8 cellular contexts compared by ENCODE assay signal in the genomic region with DNA sequence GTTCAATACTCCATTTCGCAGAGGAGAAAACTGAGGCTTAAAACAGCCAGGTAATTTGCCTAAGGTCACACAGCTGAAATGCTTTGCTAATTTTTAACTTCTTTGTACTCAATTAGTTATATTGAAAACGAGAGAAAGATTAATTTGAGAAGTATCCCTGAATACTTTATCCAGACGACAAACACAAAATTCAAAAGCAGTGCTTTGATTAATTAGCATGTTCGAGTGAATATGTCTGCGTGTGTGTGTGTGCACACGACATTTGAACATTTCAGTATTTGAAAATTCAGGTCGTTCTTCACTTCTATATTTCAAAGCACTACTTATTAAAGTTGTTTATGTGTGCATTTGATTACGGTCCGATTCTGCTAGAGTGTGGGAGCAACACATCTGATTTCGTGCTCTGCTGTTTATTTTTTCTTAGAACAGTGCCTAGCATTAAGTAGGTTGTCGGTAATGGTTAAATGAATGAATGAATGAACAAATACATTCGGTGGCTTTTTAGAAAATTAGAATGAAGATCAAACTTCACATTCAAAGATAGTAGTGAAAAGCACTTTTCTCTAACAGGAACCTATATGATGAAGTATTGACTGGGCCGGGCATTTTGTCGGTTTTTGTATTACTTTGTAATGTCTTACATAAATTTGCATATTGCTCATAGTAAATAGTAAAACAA. TPM values are rescaled to one million over a fixed set of nuclear protein-coding genes. Genes with fewer than 3 reads are reported as not detected.
A peak's percentile ranks its signal among the peaks of the same experiment; 100 is the strongest.
DNase-seq lines count a peak whose midpoint lies in the region; ATAC-seq, FAIRE-seq and TF ChIP-seq lines count a peak whose summit lies in the region.

No MANE protein-coding gene starts in this region.

- H3K36me3 Mint-ChIP-seq in osteocyte (ENCODE audit: unreplicated experiment), result peaks cover 28% of the 10 kb centered on the region

- peaks cover 34% of the 10 kb centered on the region for H3K4me1 Mint-ChIP-seq in osteocyte (ENCODE audit: unreplicated experiment)

- peak overlapping the region; percentile 91 for H3K27ac ChIP-seq in ectodermal cell (ENCODE audit: insufficient read depth, low read depth, low read length, poor library complexity, severe bottlenecking)
- H3K27ac ChIP-seq in foreskin keratinocyte, result no peak overlapping the region

- TF ChIP-seq CTCF in osteocyte (IDR thresholded peaks at IDR 0.05), result no peak
- TF ChIP-seq CTCF in foreskin keratinocyte (conservative IDR thresholded peaks at IDR 0.05), result no peak

- ATAC-seq in foreskin keratinocyte (no peak), HG03097 (IDR thresholded peaks at IDR 0.05; ENCODE audit: low FRiP score, unreplicated experiment) (no peak)

- H3K27me3 ChIP-seq in ectodermal cell (ENCODE audit: control insufficient read depth, insufficient read depth, low read length, poor library complexity, severe bottlenecking) (no peaks in the 10 kb centered on the region), foreskin keratinocyte (no peaks in the 10 kb centered on the region)

- H3K4me1 ChIP-seq in ectodermal cell (ENCODE audit: control insufficient read depth, insufficient read depth, low read length) (peaks cover 21% of the 10 kb centered on the region), foreskin keratinocyte (peaks cover 18% of the 10 kb centered on the region)

- FAIRE-seq in RCC 7860 (lab: Jason Lieb, UNC), result no peak

- WGBS in ectodermal cell, 2 experiments, result 35 to 37% methylated on average over 8 to 13 of the region's 14 CpGs

- H3K27ac Mint-ChIP-seq in osteocyte (ENCODE audit: unreplicated experiment), result peak overlapping the region; percentile 84

- H3K9me3 ChIP-seq in ectodermal cell (ENCODE audit: control insufficient read depth, low read length), result no peaks in the 10 kb centered on the region

- peak overlapping the region; percentile 65 for H3K4me3 ChIP-seq in GM08714 (ENCODE audit: low read length)
- H3K4me3 ChIP-seq in ectodermal cell (ENCODE audit: insufficient read depth, low read depth, low read length), result peak overlapping the region; percentile 95

- no peaks in the 10 kb centered on the region for H3K36me3 ChIP-seq in ectodermal cell (ENCODE audit: control insufficient read depth, insufficient read depth, low read length)

- no peaks in the 10 kb centered on the region for H3K27me3 Mint-ChIP-seq in osteocyte (ENCODE audit: unreplicated experiment)

- DNase-seq in NCI-H526 treated with DMSO at 0.1 percent for 48 hours (lab: John Stamatoyannopoulos, UW) (peak; percentile 67), osteocyte (ENCODE audit: extremely low spot score, unreplicated experiment) (no peak), RCC 7860 (ENCODE audit: low spot score) (no peak), foreskin keratinocyte (no peak), GM19238 (ENCODE audit: insufficient read length, low spot score) (no peak)

- peak overlapping the region; percentile 95 for H3K4me3 Mint-ChIP-seq in osteocyte (ENCODE audit: unreplicated experiment)

- H3K9me3 Mint-ChIP-seq in osteocyte (ENCODE audit: unreplicated experiment), result no peaks in the 10 kb centered on the region

RNA-seq across cellular contexts. Expression of gene SYNCRIP, which starts 36.9 kb away (rescaled TPM):
- polyA plus RNA-seq in ectodermal cell (2013, experiment 1 of 4), result 178 TPM
- polyA plus RNA-seq in ectodermal cell (2013, experiment 2 of 4), result 188 TPM
- 100 TPM for polyA plus RNA-seq in ectodermal cell (2013, experiment 3 of 4)
- 121 TPM for polyA plus RNA-seq in ectodermal cell (2013, experiment 4 of 4)
- total RNA-seq in osteocyte, result 93.7 and 94.0 TPM in 2 replicates
- 120 and 142 TPM in 2 replicates for total RNA-seq in foreskin keratinocyte
- polyA plus RNA-seq in foreskin keratinocyte, result 57.1 and 72.5 TPM in 2 replicates
